ENCODE assay signal across 22 cellular contexts in the genomic region with DNA sequence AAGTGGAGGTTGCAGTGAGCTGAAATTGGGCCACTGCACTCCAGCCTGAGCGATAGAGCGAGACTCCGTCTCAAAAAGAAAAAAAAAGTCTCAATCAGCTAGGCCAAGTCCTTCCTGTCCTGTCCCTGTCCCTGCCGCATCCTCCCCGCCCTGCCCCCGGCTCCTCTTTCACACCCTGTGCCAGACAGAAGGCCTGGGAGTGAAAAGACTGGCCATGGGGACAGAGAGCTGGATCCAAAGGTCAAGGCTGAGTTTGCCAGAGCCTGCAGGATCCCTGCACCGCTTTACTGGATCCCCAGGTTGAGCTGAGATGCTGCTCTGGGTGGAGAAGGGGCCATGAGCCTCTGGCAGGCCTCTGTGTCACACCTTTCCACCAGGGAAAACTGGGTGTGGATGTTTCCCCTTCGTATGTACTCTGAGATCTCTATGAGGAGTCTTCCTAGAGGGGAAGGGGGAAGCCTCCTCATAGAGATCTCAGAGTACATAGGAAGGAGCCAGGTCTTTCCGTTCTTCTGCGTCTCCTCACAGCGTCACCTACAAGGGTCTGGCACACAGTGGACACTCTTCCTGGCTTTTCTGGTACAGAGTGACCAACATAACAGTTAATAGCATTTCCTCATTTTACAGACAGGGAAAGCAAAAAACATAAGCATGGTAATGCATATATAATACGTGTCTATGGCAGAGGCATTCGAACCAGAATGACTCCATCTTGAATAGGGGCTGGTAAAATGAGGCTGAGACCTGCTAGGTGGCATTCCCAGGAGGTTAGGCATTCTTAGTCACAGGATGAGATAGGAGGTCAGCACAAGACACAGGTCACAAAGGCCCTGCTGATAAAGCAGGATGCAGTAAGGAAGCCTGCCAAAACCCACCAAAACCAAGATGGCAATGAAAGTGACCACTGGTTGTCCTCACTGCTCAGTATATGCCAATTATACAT. TPM values are rescaled to one million over a fixed set of nuclear protein-coding genes. Genes with fewer than 3 reads are reported as not detected.
DNase-seq lines count a peak whose midpoint lies in the region; ATAC-seq, FAIRE-seq and TF ChIP-seq lines count a peak whose summit lies in the region.
"Had no signal": no experiment of that assay in that cellular context is flagged by ENCODE, and none has a peak within 500 bp of the region (broad histone marks: within the 10 kb centered on the region; RNA-seq: fewer than 3 reads in every experiment).

No MANE protein-coding gene starts in this region.

- no peaks in the 10 kb centered on the region for H3K9me3 Mint-ChIP-seq in CD4-positive, alpha-beta T cell
- H3K9me3 Mint-ChIP-seq in IgD-negative memory B cell = no peaks in the 10 kb centered on the region
- H3K9me3 Mint-ChIP-seq: activated naive CD8-positive, alpha-beta T cell treated with anti-CD3 and anti-CD28 coated beads for 36 hours; activated T-cell treated with anti-CD3 and anti-CD28 coated beads, Interleukin-2, amount 50 U/mL, for 4 hours had no signal

- H3K9me3 ChIP-seq in CD4-positive, alpha-beta T cell (ENCODE audit: control insufficient read depth, low read length) = no peaks in the 10 kb centered on the region
- H3K9me3 ChIP-seq in gastroesophageal sphincter (no peaks in the 10 kb centered on the region), neutrophil (no peaks in the 10 kb centered on the region), pancreas (no peaks in the 10 kb centered on the region)
- H3K9me3 ChIP-seq: SJSA1, tibial nerve had no signal

- peaks cover 5% of the 10 kb centered on the region for H3K36me3 Mint-ChIP-seq in CD4-positive, alpha-beta T cell (ENCODE audit: low read depth)
- H3K36me3 Mint-ChIP-seq in IgD-negative memory B cell = no peaks in the 10 kb centered on the region
- H3K36me3 Mint-ChIP-seq: activated naive CD8-positive, alpha-beta T cell treated with anti-CD3 and anti-CD28 coated beads for 36 hours had no signal

- POLR2A ChIA-PET in CD4-positive, alpha-beta T cell (lab: Charles Lee) = interaction anchor here (3.1 kb wide), 1 partner anchor 123 kb away, joined by 15 read pairs; a partner anchor contains a TSS

- H3K27ac Mint-ChIP-seq in CD4-positive, alpha-beta T cell = peak overlapping the region; percentile 98
- H3K27ac Mint-ChIP-seq in IgD-negative memory B cell = peak overlapping the region in 2 of 3 donors; percentile 92 to 98
- H3K27ac Mint-ChIP-seq: activated naive CD8-positive, alpha-beta T cell treated with anti-CD3 and anti-CD28 coated beads for 36 hours had no signal

- DNase-seq in CD4-positive, alpha-beta T cell = no peak
- DNase-seq in COLO668 (lab: John Stamatoyannopoulos, UW; ENCODE audit: unreplicated experiment) (no peak), pancreas (no peak), caudate nucleus (lab: John Stamatoyannopoulos, UW) (no peak), medulla oblongata (ENCODE audit: extremely low spot score) (no peak)
- DNase-seq: activated naive CD8-positive, alpha-beta T cell treated with anti-CD3 and anti-CD28 coated beads for 36 hours; activated T-cell treated with anti-CD3 and anti-CD28 coated beads, Interleukin-2, amount 50 U/mL, for 4 hours; cortex of kidney; foreskin melanocyte; NCI-H1105; NCI-H510A treated with DMSO at 0.1 percent for 48 hours; stimulated activated naive CD8-positive, alpha-beta T cell treated with anti-CD3 and anti-CD28 coated beads, Interleukin-15, Interleukin-2, amounts not matched to agents 100 U/mL and 50 U/mL, for 24 hours; T-helper 2 cell had no signal

- no peak for ATAC-seq in CD4-positive, alpha-beta T cell (ENCODE audit: poor library complexity)
- ATAC-seq in gastroesophageal sphincter (no peak), pancreas (no peak)
- ATAC-seq: activated T-cell treated with anti-CD3 and anti-CD28 coated beads, Interleukin-2, amount 50 U/mL, for 4 hours; sciatic nerve; stimulated activated naive CD8-positive, alpha-beta T cell treated with anti-CD3 and anti-CD28 coated beads, Interleukin-15, Interleukin-2, amounts not matched to agents 100 U/mL and 50 U/mL, for 24 hours had no signal

- CTCF ChIA-PET in CD4-positive, alpha-beta T cell (lab: Charles Lee) = interaction anchor here (0.8 to 1.1 kb wide), 2 partner anchors 186 to 414 kb away, joined by 3 read pairs; no protein-coding TSS in a partner anchor

- H3K36me3 ChIP-seq in gastroesophageal sphincter = no peaks in the 10 kb centered on the region
- H3K36me3 ChIP-seq in neutrophil = peaks cover 6% of the 10 kb centered on the region
- H3K36me3 ChIP-seq in pancreas = no peaks in the 10 kb centered on the region
- H3K36me3 ChIP-seq: SJSA1, tibial nerve had no signal

- H3K27me3 Mint-ChIP-seq in CD4-positive, alpha-beta T cell = no peaks in the 10 kb centered on the region
- no peaks in the 10 kb centered on the region for H3K27me3 Mint-ChIP-seq in IgD-negative memory B cell
- H3K27me3 Mint-ChIP-seq: activated naive CD8-positive, alpha-beta T cell treated with anti-CD3 and anti-CD28 coated beads for 36 hours had no signal

- TF ChIP-seq CTCF in CD4-positive, alpha-beta T cell (IDR thresholded peaks at IDR 0.05) = no peak
- no peak for TF ChIP-seq CTCF in gastroesophageal sphincter (IDR thresholded peaks at IDR 0.05)
- TF ChIP-seq CTCF in neutrophil (IDR thresholded peaks at IDR 0.05) = no peak
- TF ChIP-seq CTCF in pancreas (IDR thresholded peaks at IDR 0.05) = no peak

- no peak overlapping the region for H3K27ac ChIP-seq in CD4-positive, alpha-beta T cell (ENCODE audit: low read depth, low read length)
- peak overlapping the region in 3 of 4 donors; percentile 2 to 60 (median 22) for H3K27ac ChIP-seq in gastroesophageal sphincter
- peak overlapping the region; percentile 65 for H3K27ac ChIP-seq in neutrophil
- no peak overlapping the region for H3K27ac ChIP-seq in pancreas
- H3K27ac ChIP-seq in caudate nucleus (ENCODE audit: low read depth, low read length) = no peak overlapping the region
- H3K27ac ChIP-seq: epithelial cell of prostate, SJSA1, tibial nerve had no signal

- H3K4me3 ChIP-seq in gastroesophageal sphincter (no peak overlapping the region), neutrophil (ENCODE audit: low read depth in 1 of 2, low read length in 1 of 2) (no peak overlapping the region), pancreas (no peak overlapping the region)
- H3K4me3 ChIP-seq: SJSA1, tibial nerve had no signal

- no peak for TF ChIP-seq POLR2A in gastroesophageal sphincter (IDR thresholded peaks at IDR 0.05)

- H3K4me1 ChIP-seq in gastroesophageal sphincter (peaks cover 0 to 30% (median 17%) of the 10 kb centered on the region in 3 donors), neutrophil (ENCODE audit: control insufficient read depth in 1 of 2, insufficient read depth in 1 of 2, low read depth in 1 of 2, low read length in 1 of 2) (peaks cover 70 to 80% of the 10 kb centered on the region in 2 experiments), pancreas (peaks cover 0 to 14% (median 7%) of the 10 kb centered on the region in 3 donors)

- H3K27me3 ChIP-seq in CD4-positive, alpha-beta T cell (ENCODE audit: control insufficient read depth, insufficient read depth, low read length) = no peaks in the 10 kb centered on the region
- no peaks in the 10 kb centered on the region for H3K27me3 ChIP-seq in gastroesophageal sphincter
- no peaks in the 10 kb centered on the region for H3K27me3 ChIP-seq in neutrophil
- no peaks in the 10 kb centered on the region for H3K27me3 ChIP-seq in pancreas
- H3K27me3 ChIP-seq: SJSA1, tibial nerve had no signal

- 68% methylated on average over 5 of the region's 13 CpGs; no CpG with 5 or more reads in 1 of the 2 donors for WGBS in gastroesophageal sphincter (ENCODE audit: low coverage in 1 of 2), 2 donors
- WGBS in pancreas, 2 donors = 84 to 85% methylated on average over 13 of the region's 13 CpGs

- H3K4me1 Mint-ChIP-seq in CD4-positive, alpha-beta T cell (ENCODE audit: low read depth) = peaks cover 65% of the 10 kb centered on the region
- H3K4me1 Mint-ChIP-seq in IgD-negative memory B cell = peaks cover 21 to 34% (median 24%) of the 10 kb centered on the region in 3 donors

- no peak for TF ChIP-seq EP300 in gastroesophageal sphincter (IDR thresholded peaks at IDR 0.05)

- FAIRE-seq in pancreas (lab: Jason Lieb, UNC) = no peak
- FAIRE-seq: G401.6 had no signal

- H3K4me3 Mint-ChIP-seq in CD4-positive, alpha-beta T cell = peak overlapping the region; percentile 46
- peak overlapping the region in 3 of 4 donors; percentile 21 to 91 (median 47) for H3K4me3 Mint-ChIP-seq in IgD-negative memory B cell
- H3K4me3 Mint-ChIP-seq: activated naive CD8-positive, alpha-beta T cell treated with anti-CD3 and anti-CD28 coated beads for 36 hours; activated T-cell treated with anti-CD3 and anti-CD28 coated beads, Interleukin-2, amount 50 U/mL, for 4 hours had no signal

- intact Hi-C loops in CD4-positive, alpha-beta T cell (cut with DNase I, micrococcal nuclease) = loop anchor here in 1 of 2 experiments (5.0 kb wide), 1 partner anchor 51 kb away; no protein-coding TSS in a partner anchor
- intact Hi-C loops in pancreas (cut with DNase I) = no loop called here

RNA-seq across cellular contexts. Expression of a gene that starts 35.1 kb away (rescaled TPM):
- total RNA-seq in CD4-positive, alpha-beta T cell = 1 to 10 TPM; 1.1 to 3.4 TPM
- polyA plus RNA-seq in IgD-negative memory B cell (15.8 TPM), pancreas (1 to 10 TPM in 1 of 2 donors, under 1 TPM in 1; 0.87 to 1.1 TPM)
- total RNA-seq in gastroesophageal sphincter (1 to 10 TPM in 3 of 4 donors, under 1 TPM in 1; 0.78 to 9.0 (median 5.2) TPM), pancreas (1 to 10 TPM in 2 of 6 donors, under 1 TPM in 4; 0.32 to 1.8 (median 0.46) TPM)
- total RNA-seq: H4, SJSA1 had no signal

Comparison
In these comparisons a context has a peak if more than half of its experiments do, and no peak if none do; other contexts are left out.
1. H3K27ac ChIP-seq: peak in gastroesophageal sphincter (3 of 4) and neutrophil (single experiment); none in CD4-positive, alpha-beta T cell (single experiment), pancreas (0 of 4) and caudate nucleus (single experiment).